In the genomic region with DNA sequence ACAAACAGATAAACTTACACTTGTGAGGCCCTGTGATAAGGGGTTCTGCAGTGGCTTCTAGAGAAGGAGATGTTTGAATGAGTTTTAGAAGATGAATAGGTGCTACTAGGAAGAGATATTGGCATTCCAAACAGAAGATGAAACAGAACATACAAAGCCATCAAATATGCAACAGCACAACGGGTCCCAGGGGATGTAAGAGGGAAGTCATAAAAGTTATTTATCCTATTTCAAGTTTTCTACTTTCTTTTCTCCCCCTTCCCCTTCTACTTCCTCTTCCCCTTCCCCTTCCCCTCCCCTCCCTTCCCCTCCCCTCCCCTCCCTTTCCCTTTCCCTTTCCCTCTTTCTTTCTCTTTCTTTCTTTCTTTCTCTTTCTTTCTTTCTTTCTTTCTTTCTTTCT, we compare ENCODE assay signal across 37 cellular contexts.
"Had no signal": no experiment of that assay in that cellular context is flagged by ENCODE, and none has a peak within 500 bp of the region (broad histone marks: within the 10 kb centered on the region; RNA-seq: fewer than 3 reads in every experiment).

No MANE protein-coding gene starts in this region.

- H3K4me1 Mint-ChIP-seq: activated CD4-positive, alpha-beta memory T cell treated with anti-CD3 and anti-CD28 coated beads, Interleukin-2, amount 10 ng/mL, durations not matched to agents 7 days and 5 days; activated CD4-positive, alpha-beta T cell treated with anti-CD3 and anti-CD28 coated beads for 36 hours; activated CD4-positive, alpha-beta T cell treated with anti-CD3 and anti-CD28 coated beads, Interleukin-2, amount 10 ng/mL, durations not matched to agents 7 days and 5 days; activated CD8-positive, alpha-beta memory T cell treated with anti-CD3 and anti-CD28 coated beads, Interleukin-2, amount 10 ng/mL, durations not matched to agents 7 days and 5 days; activated naive CD8-positive, alpha-beta T cell treated with anti-CD3 and anti-CD28 coated beads for 36 hours; activated T-helper 17 cell treated with anti-CD3 and anti-CD28 coated beads, Interleukin-2, amount 50 U/mL, for 72 hours; WTC11 had no signal

- H3K27me3 ChIP-seq: adrenal gland, body of pancreas, brain microvascular endothelial cell, breast epithelium had no signal

- H3K9me3 Mint-ChIP-seq: activated T-helper 1 cell treated with anti-CD3 and anti-CD28 coated beads, Interleukin-12 subunit alpha, Interleukin-12 subunit beta, Interleukin-2, Interleukin-4 antibody, amounts not matched to agents 30 ng/mL and 10 ng/mL and 1 ng/mL, durations not matched to agents 14 hours and 24 hours and 36 hours; T-helper 2 cell treated with Interferon-gamma antibody and Interleukin-4, amounts not matched to agents 5 μg/mL and 100 μg/mL, for 36 hours; WTC11 had no signal

- DNase-seq: activated CD4-positive, alpha-beta memory T cell treated with anti-CD3 and anti-CD28 coated beads, Interleukin-2, amount 10 ng/mL, durations not matched to agents 7 days and 5 days; activated CD4-positive, alpha-beta T cell treated with anti-CD3 and anti-CD28 coated beads for 1 hour; activated CD4-positive, alpha-beta T cell treated with anti-CD3 and anti-CD28 coated beads for 36 hours; activated CD4-positive, alpha-beta T cell treated with anti-CD3 and anti-CD28 coated beads for 48 hours; activated CD4-positive, alpha-beta T cell treated with anti-CD3 and anti-CD28 coated beads, Interleukin-2, amount 10 ng/mL, durations not matched to agents 7 days and 5 days; activated CD4-positive, alpha-beta T cell treated with anti-CD3 and anti-CD28 coated beads, Interleukin-2, amount 50 U/mL, for 48 hours; activated CD4-positive, CD25-positive, alpha-beta regulatory T cell; activated CD8-positive, alpha-beta memory T cell treated with anti-CD3 and anti-CD28 coated beads for 24 hours; activated CD8-positive, alpha-beta memory T cell treated with anti-CD3 and anti-CD28 coated beads, Interleukin-2, amount 10 ng/mL, durations not matched to agents 7 days and 5 days; activated CD8-positive, alpha-beta memory T cell treated with anti-CD3 and anti-CD28 coated beads, Interleukin-2, amount 50 U/mL, for 48 hours; activated CD8-positive, alpha-beta T cell treated with anti-CD3 and anti-CD28 coated beads, Interleukin-2, amount 10 ng/mL, durations not matched to agents 7 days and 5 days; activated effector memory CD4-positive, alpha-beta T cell treated with anti-CD3 and anti-CD28 coated beads, Interleukin-2, amount 50 U/mL, for 16 hours; activated gamma-delta T cell treated with Interleukin-2 at 50 U/mL for 16 hours; activated naive CD4-positive, alpha-beta T cell; activated naive CD4-positive, alpha-beta T cell treated with anti-CD3 and anti-CD28 coated beads for 36 hours; activated naive CD4-positive, alpha-beta T cell treated with anti-CD3 and anti-CD28 coated beads, Interleukin-2, amount 50 U/mL, for 16 hours; activated naive CD8-positive, alpha-beta T cell treated with anti-CD3 and anti-CD28 coated beads for 36 hours; activated T-cell treated with anti-CD3 and anti-CD28 coated beads, Interleukin-2, amount 50 U/mL, for 24 hours; activated T-cell treated with anti-CD3 and anti-CD28 coated beads, Interleukin-2, amount 50 U/mL, for 72 hours; adrenal gland; amniotic stem cell; aorta; body of pancreas; brain microvascular endothelial cell; central memory CD4-positive, alpha-beta T cell; T-helper 1 cell; T-helper 2 cell; T-helper 9 cell; WERI-Rb-1 had no signal

- H3K36me3 Mint-ChIP-seq: activated CD8-positive, alpha-beta memory T cell treated with anti-CD3 and anti-CD28 coated beads, Interleukin-2, amount 10 ng/mL, durations not matched to agents 7 days and 5 days; activated naive CD4-positive, alpha-beta T cell treated with anti-CD3 and anti-CD28 coated beads, Interleukin-2, amount 50 U/mL, for 72 hours; activated naive CD8-positive, alpha-beta T cell treated with anti-CD3 and anti-CD28 coated beads for 36 hours; WTC11 had no signal

- H3K27ac ChIP-seq: adrenal gland, body of pancreas, brain microvascular endothelial cell, breast epithelium, WERI-Rb-1 had no signal

- H3K4me3 ChIP-seq: adrenal gland, body of pancreas, breast epithelium had no signal

- H3K9me3 ChIP-seq: adrenal gland, body of pancreas, breast epithelium had no signal

- H3K27me3 Mint-ChIP-seq: activated CD4-positive, alpha-beta memory T cell treated with anti-CD3 and anti-CD28 coated beads, Interleukin-2, amount 10 ng/mL, durations not matched to agents 7 days and 5 days; activated CD4-positive, alpha-beta T cell treated with anti-CD3 and anti-CD28 coated beads for 36 hours; activated CD4-positive, alpha-beta T cell treated with anti-CD3 and anti-CD28 coated beads, Interleukin-2, amount 10 ng/mL, durations not matched to agents 7 days and 5 days; activated CD8-positive, alpha-beta memory T cell treated with anti-CD3 and anti-CD28 coated beads, Interleukin-2, amount 10 ng/mL, durations not matched to agents 7 days and 5 days; activated naive CD8-positive, alpha-beta T cell treated with anti-CD3 and anti-CD28 coated beads for 36 hours; activated T-cell treated with anti-CD3 and anti-CD28 coated beads, Interleukin-2, amount 50 U/mL, for 24 hours; activated T-helper 17 cell treated with anti-CD3 and anti-CD28 coated beads, Interleukin-2, amount 50 U/mL, for 72 hours had no signal

- H3K4me3 Mint-ChIP-seq: activated CD4-positive, alpha-beta memory T cell treated with anti-CD3 and anti-CD28 coated beads, Interleukin-2, amount 10 ng/mL, durations not matched to agents 7 days and 5 days; activated CD4-positive, alpha-beta T cell treated with anti-CD3 and anti-CD28 coated beads for 36 hours; activated CD4-positive, alpha-beta T cell treated with anti-CD3 and anti-CD28 coated beads, Interleukin-2, amount 10 ng/mL, durations not matched to agents 7 days and 5 days; activated CD8-positive, alpha-beta memory T cell treated with anti-CD3 and anti-CD28 coated beads, Interleukin-2, amount 10 ng/mL, durations not matched to agents 7 days and 5 days; activated CD8-positive, alpha-beta T cell treated with anti-CD3 and anti-CD28 coated beads, Interleukin-2, amount 10 ng/mL, durations not matched to agents 7 days and 5 days; activated naive CD4-positive, alpha-beta T cell treated with anti-CD3 and anti-CD28 coated beads for 36 hours; activated naive CD8-positive, alpha-beta T cell treated with anti-CD3 and anti-CD28 coated beads for 36 hours; activated T-cell treated with anti-CD3 and anti-CD28 coated beads, Interleukin-2, amount 50 U/mL, for 24 hours; activated T-cell treated with anti-CD3 and anti-CD28 coated beads, Interleukin-2, amount 50 U/mL, for 72 hours; activated T-helper 1 cell treated with anti-CD3 and anti-CD28 coated beads, Interleukin-12 subunit alpha, Interleukin-12 subunit beta, Interleukin-2, Interleukin-4 antibody, amounts not matched to agents 30 ng/mL and 10 ng/mL and 1 ng/mL, durations not matched to agents 14 hours and 24 hours and 36 hours; activated T-helper 17 cell treated with anti-CD3 and anti-CD28 coated beads, Interleukin-2, amount 50 U/mL, for 72 hours; T-helper 1 cell treated with Interleukin-12 subunit alpha and Interleukin-12 subunit beta and Interleukin-4 antibody, amounts not matched to agents 30 μg/mL and 1 μg/mL, for 36 hours; T-helper 2 cell treated with Interferon-gamma antibody and Interleukin-4, amounts not matched to agents 5 μg/mL and 100 μg/mL, for 36 hours; WTC11 had no signal

- H3K27ac Mint-ChIP-seq: activated CD4-positive, alpha-beta memory T cell treated with anti-CD3 and anti-CD28 coated beads, Interleukin-2, amount 10 ng/mL, durations not matched to agents 7 days and 5 days; activated CD4-positive, alpha-beta T cell treated with anti-CD3 and anti-CD28 coated beads for 36 hours; activated CD4-positive, alpha-beta T cell treated with anti-CD3 and anti-CD28 coated beads, Interleukin-2, amount 10 ng/mL, durations not matched to agents 7 days and 5 days; activated CD8-positive, alpha-beta memory T cell treated with anti-CD3 and anti-CD28 coated beads, Interleukin-2, amount 10 ng/mL, durations not matched to agents 7 days and 5 days; activated CD8-positive, alpha-beta T cell treated with anti-CD3 and anti-CD28 coated beads, Interleukin-2, amount 10 ng/mL, durations not matched to agents 7 days and 5 days; activated naive CD4-positive, alpha-beta T cell treated with anti-CD3 and anti-CD28 coated beads for 36 hours; activated naive CD4-positive, alpha-beta T cell treated with anti-CD3 and anti-CD28 coated beads, Interleukin-2, amount 50 U/mL, for 72 hours; activated naive CD8-positive, alpha-beta T cell treated with anti-CD3 and anti-CD28 coated beads for 36 hours; activated T-cell treated with anti-CD3 and anti-CD28 coated beads, Interleukin-2, amount 50 U/mL, for 24 hours; activated T-cell treated with anti-CD3 and anti-CD28 coated beads, Interleukin-2, amount 50 U/mL, for 72 hours; activated T-helper 1 cell treated with anti-CD3 and anti-CD28 coated beads, Interleukin-12 subunit alpha, Interleukin-12 subunit beta, Interleukin-2, Interleukin-4 antibody, amounts not matched to agents 30 ng/mL and 10 ng/mL and 1 ng/mL, durations not matched to agents 14 hours and 24 hours and 36 hours; activated T-helper 17 cell treated with anti-CD3 and anti-CD28 coated beads, Interleukin-2, amount 50 U/mL, for 72 hours; T-helper 1 cell treated with Interleukin-12 subunit alpha and Interleukin-12 subunit beta and Interleukin-4 antibody, amounts not matched to agents 30 μg/mL and 1 μg/mL, for 36 hours; T-helper 2 cell treated with Interferon-gamma antibody and Interleukin-4, amounts not matched to agents 5 μg/mL and 100 μg/mL, for 36 hours; WTC11 had no signal

- ATAC-seq: activated CD4-positive, alpha-beta T cell treated with anti-CD3 and anti-CD28 coated beads for 36 hours; activated CD4-positive, CD25-positive, alpha-beta regulatory T cell treated with anti-CD3 and anti-CD28 coated beads, Interleukin-2, amount 50 U/mL, for 24 hours; activated CD8-positive, alpha-beta memory T cell treated with anti-CD3 and anti-CD28 coated beads, Interleukin-2, amount 10 ng/mL, durations not matched to agents 7 days and 5 days; activated CD8-positive, alpha-beta T cell treated with anti-CD3 and anti-CD28 coated beads, Interleukin-2, amount 10 ng/mL, durations not matched to agents 7 days and 5 days; activated naive CD4-positive, alpha-beta T cell treated with anti-CD3 and anti-CD28 coated beads, Interleukin-2, amount 50 U/mL, for 72 hours; activated T-cell treated with anti-CD3 and anti-CD28 coated beads, Interleukin-2, amount 50 U/mL, for 72 hours; activated T-helper 17 cell treated with anti-CD3 and anti-CD28 coated beads, Interleukin-2, amount 50 U/mL, for 72 hours; body of pancreas; WTC11 had no signal

- H3K36me3 ChIP-seq: adrenal gland, brain microvascular endothelial cell, breast epithelium, WERI-Rb-1 had no signal

- H3K4me1 ChIP-seq: adrenal gland, body of pancreas, breast epithelium had no signal
